27 cellular contexts compared by ENCODE assay signal in the genomic region with DNA sequence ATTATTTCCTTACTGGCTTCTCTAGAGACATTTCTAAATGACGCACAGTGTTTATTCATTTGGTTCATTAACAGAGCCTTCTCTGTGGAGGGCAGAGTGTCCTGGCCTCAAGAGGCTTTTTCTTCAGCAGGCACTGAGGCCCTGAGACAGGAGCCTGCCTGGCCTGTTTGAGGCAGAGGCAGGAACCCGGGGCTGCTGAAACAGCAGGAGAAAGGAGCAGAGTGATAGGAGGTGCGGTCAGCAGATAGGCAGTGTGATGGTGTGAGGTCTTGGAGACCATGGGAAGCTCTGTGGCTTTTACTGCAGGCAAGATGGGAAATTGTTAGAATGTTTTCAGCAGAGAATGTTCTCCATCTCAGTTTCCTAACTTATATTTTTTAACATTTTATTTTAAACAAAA.
"Had no signal": no experiment of that assay in that cellular context is flagged by ENCODE, and none has a peak within 500 bp of the region (broad histone marks: within the 10 kb centered on the region; RNA-seq: fewer than 3 reads in every experiment).

No MANE protein-coding gene starts in this region.

- H3K36me3 ChIP-seq: left lung, lower lobe of right lung, ovary, right lobe of liver, stomach, thyroid gland, transverse colon, vagina had no signal

- H3K4me1 ChIP-seq: left lung, lower lobe of right lung, right lobe of liver, stomach, testis, thyroid gland, transverse colon, upper lobe of left lung, vagina had no signal

- H3K4me3 ChIP-seq: left lung, lower lobe of right lung, ovary, right atrium auricular region, right lobe of liver, skin epidermis, stomach, testis, thyroid gland, transverse colon, upper lobe of left lung, vagina had no signal

- H3K27me3 ChIP-seq: left lung, ovary, right atrium auricular region, right lobe of liver, stomach, testis, thyroid gland, transverse colon, upper lobe of left lung, vagina had no signal

- DNase-seq: hippocampal formation; immature natural killer cell; kidney; left colon; left lung; lower lobe of right lung; mammary epithelial cell; naive thymus-derived CD8-positive, alpha-beta T cell; ovary; right lobe of liver; stimulated activated CD4-positive, alpha-beta T cell treated with anti-CD3 and anti-CD28 coated beads, Interleukin-12 subunit alpha, Interleukin-12 subunit beta, amount 100 ng/mL, for 4 hours; stimulated activated CD4-positive, alpha-beta T cell treated with anti-CD3 and anti-CD28 coated beads, Interleukin-15, amount 100 ng/mL, for 24 hours; stimulated activated CD4-positive, alpha-beta T cell treated with anti-CD3 and anti-CD28 coated beads, Interleukin-2, amount 100 ng/mL, for 24 hours; stimulated activated CD4-positive, alpha-beta T cell treated with anti-CD3 and anti-CD28 coated beads, Interleukin-4, amount 100 ng/mL, for 1 hour; stimulated activated naive B cell treated with anti-CD40 and anti-IgM and Interleukin-4, amounts not matched to agents 10 μg/mL and 1 μg/mL and 100 μg/mL, for 72 hours; stimulated activated naive CD8-positive, alpha-beta T cell treated with anti-CD3 and anti-CD28 coated beads, Interleukin-15, Interleukin-2, amounts not matched to agents 100 U/mL and 50 U/mL, for 24 hours; stomach; testis; thyroid gland; transverse colon; upper lobe of left lung had no signal

- H3K4me3 Mint-ChIP-seq: immature natural killer cell; naive thymus-derived CD8-positive, alpha-beta T cell; nephron; stimulated activated naive B cell treated with anti-CD40 and anti-IgM and Interleukin-4, amounts not matched to agents 10 μg/mL and 1 μg/mL and 100 μg/mL, for 72 hours had no signal

- H3K27me3 Mint-ChIP-seq: progenitor cell of endocrine pancreas; stimulated activated naive B cell treated with anti-CD40 and anti-IgM and Interleukin-4, amounts not matched to agents 10 μg/mL and 1 μg/mL and 100 μg/mL, for 72 hours had no signal

- H3K9me3 ChIP-seq: left lung, lower lobe of right lung, ovary, right atrium auricular region, right lobe of liver, stomach, testis, thyroid gland, transverse colon, upper lobe of left lung, vagina had no signal

- ATAC-seq: left colon; left lung; lower lobe of right lung; naive thymus-derived CD8-positive, alpha-beta T cell; right lobe of liver; stimulated activated naive B cell treated with anti-CD40 and anti-IgM and Interleukin-4, amounts not matched to agents 10 μg/mL and 1 μg/mL and 100 μg/mL, for 72 hours; stimulated activated naive CD8-positive, alpha-beta T cell treated with anti-CD3 and anti-CD28 coated beads, Interleukin-15, Interleukin-2, amounts not matched to agents 100 U/mL and 50 U/mL, for 24 hours had no signal

- H3K27ac Mint-ChIP-seq: immature natural killer cell; naive thymus-derived CD8-positive, alpha-beta T cell; progenitor cell of endocrine pancreas; stimulated activated naive B cell treated with anti-CD40 and anti-IgM and Interleukin-4, amounts not matched to agents 10 μg/mL and 1 μg/mL and 100 μg/mL, for 72 hours had no signal

- FAIRE-seq: islet of Langerhans, kidney had no signal

- H3K4me1 Mint-ChIP-seq: immature natural killer cell; stimulated activated naive B cell treated with anti-CD40 and anti-IgM and Interleukin-4, amounts not matched to agents 10 μg/mL and 1 μg/mL and 100 μg/mL, for 72 hours had no signal

- H3K36me3 Mint-ChIP-seq: immature natural killer cell; naive thymus-derived CD8-positive, alpha-beta T cell; stimulated activated naive B cell treated with anti-CD40 and anti-IgM and Interleukin-4, amounts not matched to agents 10 μg/mL and 1 μg/mL and 100 μg/mL, for 72 hours had no signal

- H3K27ac ChIP-seq: left lung, lower lobe of right lung, ovary, right atrium auricular region, right lobe of liver, skin epidermis, stomach, testis, thyroid gland, transverse colon, upper lobe of left lung, vagina had no signal

- H3K9me3 Mint-ChIP-seq: nephron had no signal
